Comparison of ENCODE assay signal across 19 cellular contexts in genomic region chr3:101509811-101510210, GRCh38. TPM values are rescaled to one million over a fixed set of nuclear protein-coding genes. Genes with fewer than 3 reads are reported as not detected.
DNase-seq lines count a peak whose midpoint lies in the region; ATAC-seq, FAIRE-seq and TF ChIP-seq lines count a peak whose summit lies in the region.
"Had no signal": no experiment of that assay in that cellular context is flagged by ENCODE, and none has a peak within 500 bp of the region (broad histone marks: within the 10 kb centered on the region; RNA-seq: fewer than 3 reads in every experiment).

No MANE protein-coding gene starts in this region.

- no peak for ATAC-seq in memory B cell (ENCODE audit: low read depth)
- ATAC-seq in HG03039 (IDR thresholded peaks at IDR 0.05; ENCODE audit: unreplicated experiment): no peak
- ATAC-seq in pancreas: no peak
- no peak for ATAC-seq in GM21367 (IDR thresholded peaks at IDR 0.05; ENCODE audit: unreplicated experiment)
- ATAC-seq: activated CD4-positive, CD25-positive, alpha-beta regulatory T cell treated with anti-CD3 and anti-CD28 coated beads, Interleukin-2, amount 50 U/mL, for 24 hours; right cardiac atrium; stimulated activated effector memory CD8-positive, alpha-beta T cell treated with anti-CD3 and anti-CD28 coated beads, Interleukin-12 subunit alpha, Interleukin-12 subunit beta, amount 100 ng/mL, for 72 hours had no signal

- H3K9me3 Mint-ChIP-seq in memory B cell: no peaks in the 10 kb centered on the region
- H3K9me3 Mint-ChIP-seq: stimulated activated effector memory CD8-positive, alpha-beta T cell treated with anti-CD3 and anti-CD28 coated beads, Interleukin-12 subunit alpha, Interleukin-12 subunit beta, amount 100 ng/mL, for 72 hours had no signal

- H3K4me1 ChIP-seq in pancreas: peaks cover 0 to 3% (median 0%) of the 10 kb centered on the region in 3 donors

- intact Hi-C loops in pancreas (cut with DNase I): no loop called here

- H3K27ac ChIP-seq in pancreas: no peak overlapping the region
- H3K27ac ChIP-seq: uterus had no signal

- FAIRE-seq in pancreas (lab: Jason Lieb, UNC): no peak
- FAIRE-seq: GM12892 had no signal

- no peaks in the 10 kb centered on the region for H3K36me3 ChIP-seq in pancreas
- H3K36me3 ChIP-seq: uterus had no signal

- peak overlapping the region; percentile 18 for H3K27ac Mint-ChIP-seq in memory B cell

- no peaks in the 10 kb centered on the region for H3K9me3 ChIP-seq in pancreas
- H3K9me3 ChIP-seq: uterus had no signal

- no peaks in the 10 kb centered on the region for H3K27me3 Mint-ChIP-seq in memory B cell
- H3K27me3 Mint-ChIP-seq: naive B cell had no signal

- H3K36me3 Mint-ChIP-seq in memory B cell: peaks cover 8% of the 10 kb centered on the region

- DNase-seq in COLO829 (ENCODE audit: low spot score) (peak; percentile 13), M059J (ENCODE audit: low read depth) (peak; percentile 68), cardiac fibroblast (ENCODE audit: low read depth in 2 of 2) (peak; percentile 31 to 50), memory B cell (ENCODE audit: low spot score in 2 of 2) (no peak), hypothalamus (lab: John Stamatoyannopoulos, UW) (no peak), pancreas (no peak)
- DNase-seq: amygdala; DND-41; naive B cell; NCI-H1436 treated with DMSO at 0.1 percent for 48 hours; NCI-H524; right cardiac atrium; stimulated activated CD4-positive, alpha-beta T cell treated with anti-CD3 and anti-CD28 coated beads, Interleukin-2, amount 100 ng/mL, for 48 hours; uterus had no signal

- no peak overlapping the region for H3K4me3 ChIP-seq in cardiac fibroblast (replicated peaks in 1 of 2; ENCODE audit: low read depth in 2 of 2, low read length in 2 of 2)
- no peak overlapping the region for H3K4me3 ChIP-seq in pancreas
- H3K4me3 ChIP-seq: uterus had no signal

- no peak overlapping the region for H3K4me3 Mint-ChIP-seq in memory B cell
- H3K4me3 Mint-ChIP-seq: stimulated activated effector memory CD8-positive, alpha-beta T cell treated with anti-CD3 and anti-CD28 coated beads, Interleukin-12 subunit alpha, Interleukin-12 subunit beta, amount 100 ng/mL, for 72 hours had no signal

- H3K4me1 Mint-ChIP-seq in memory B cell: peaks cover 20% of the 10 kb centered on the region

- no peaks in the 10 kb centered on the region for H3K27me3 ChIP-seq in pancreas
- H3K27me3 ChIP-seq: uterus had no signal

- TF ChIP-seq CTCF in cardiac fibroblast (IDR thresholded peaks at IDR 0.05; ENCODE audit: low read depth, low read length) (no peak), pancreas (IDR thresholded peaks at IDR 0.05) (no peak)

- 85 to 91% methylated on average over 3 of the region's 3 CpGs for WGBS in pancreas, 2 donors

RNA-seq across cellular contexts. Expression of gene SENP7, which starts 3.2 kb away (rescaled TPM):
- total RNA-seq in M059J (2014; rRNA removed; shearing (Covaris generic)): 7.8 and 8.6 TPM in 2 replicates
- 10 to 100 TPM in 1 of 6 donors, 1 to 10 TPM in 5; 5.7 to 13.7 (median 8.6) TPM for total RNA-seq in pancreas
- polyA plus RNA-seq in pancreas: 10 to 100 TPM in 1 of 2 donors, 1 to 10 TPM in 1; 6.7 to 13.3 TPM

RNA-seq across cellular contexts. Expression of gene TRMT10C, which starts 51.9 kb away (rescaled TPM):
- 47.6 and 53.6 TPM in 2 replicates for total RNA-seq in M059J (2014; rRNA removed; shearing (Covaris generic))
- total RNA-seq in pancreas: 1 to 10 TPM; 4.4 to 8.4 (median 6.8) TPM
- polyA plus RNA-seq in pancreas: 1 to 10 TPM; 3.7 to 8.1 TPM

Comparison
In these comparisons a context has a peak if more than half of its experiments do, and no peak if none do; other contexts are left out.
1. DNase-seq: peak in COLO829 (single experiment), M059J (single experiment) and cardiac fibroblast (2 of 2); none in memory B cell (0 of 2), hypothalamus (0 of 51) and pancreas (0 of 6).